8 cellular contexts compared by ENCODE assay signal in the genomic region with DNA sequence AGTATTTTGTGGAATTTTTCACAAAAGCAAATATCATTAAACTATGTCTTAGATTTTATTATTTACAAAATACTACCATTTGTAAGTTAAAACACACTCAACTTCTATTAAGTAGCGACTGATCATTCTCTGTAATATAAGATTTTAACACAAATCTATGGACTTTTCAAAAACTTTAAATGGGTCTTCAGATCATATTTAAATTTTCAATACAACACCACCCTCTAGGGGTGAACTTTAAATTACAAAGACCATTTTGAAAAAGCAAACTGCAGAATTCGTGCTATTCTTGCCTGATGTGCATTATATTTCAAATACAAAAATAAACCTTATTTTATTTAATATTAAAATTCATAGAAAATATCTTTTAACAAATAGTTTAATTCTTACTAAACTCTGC. TPM values are rescaled to one million over a fixed set of nuclear protein-coding genes. Genes with fewer than 3 reads are reported as not detected.
DNase-seq lines count a peak whose midpoint lies in the region; ATAC-seq, FAIRE-seq and TF ChIP-seq lines count a peak whose summit lies in the region.

No MANE protein-coding gene starts in this region.

- no peaks in the 10 kb centered on the region for H3K36me3 Mint-ChIP-seq in activated naive CD4-positive, alpha-beta T cell treated with anti-CD3 and anti-CD28 coated beads for 36 hours (ENCODE audit: low read depth)

- H4K20me1 ChIP-seq in GM12878 (ENCODE audit: control insufficient read depth, insufficient read depth): no peaks in the 10 kb centered on the region

- H3K4me3 Mint-ChIP-seq in activated naive CD4-positive, alpha-beta T cell treated with anti-CD3 and anti-CD28 coated beads for 36 hours: no peak overlapping the region

- no peak overlapping the region for H3K9ac ChIP-seq in GM12878 (ENCODE audit: control insufficient read depth, insufficient read depth, low read length)

- H3K27me3 Mint-ChIP-seq in activated naive CD4-positive, alpha-beta T cell treated with anti-CD3 and anti-CD28 coated beads for 36 hours (ENCODE audit: low read depth): no peaks in the 10 kb centered on the region

- no peak overlapping the region for H3K27ac ChIP-seq in GM12878 (ENCODE audit: control insufficient read depth, insufficient read depth)
- H3K27ac ChIP-seq in lung (ENCODE audit: low read depth in 1 of 2, low read length in 1 of 2): no peak overlapping the region

- no peak overlapping the region for H3K4me2 ChIP-seq in GM12878 (ENCODE audit: control insufficient read depth, insufficient read depth)

- TF ChIP-seq POLR2A in GM12878 (IDR thresholded peaks at IDR 0.05; ENCODE audit: low read depth, low read length): no peak

- WGBS in GM12878 (ENCODE audit: insufficient coverage, insufficient replicate concordance, low lambda C conversion rate, missing lambda C conversion rate): 4% methylated on average over 2 of the region's 2 CpGs
- WGBS in lung, 2 donors: 25 to 32% methylated on average over 2 of the region's 2 CpGs

- intact Hi-C loops in GM12878 (cut with micrococcal nuclease; ENCODE audit: unreplicated experiment): loop anchor here (1.0 to 5.0 kb wide), 4 partner anchors 273 to 707 kb away; no protein-coding TSS in a partner anchor
- intact Hi-C loops in activated naive CD4-positive, alpha-beta T cell treated with anti-CD3 and anti-CD28 coated beads for 36 hours (cut with micrococcal nuclease): loop anchor here (1.0 to 10.0 kb wide), 6 partner anchors 273 to 707 kb away; a partner anchor contains a TSS

- SMC1A ChIA-PET in GM12878 (lab: Charles Lee; ENCODE audit: uncharacterized antibody, unreplicated experiment): interaction anchor here (0.6 to 4.4 kb wide), 21 partner anchors 9 to 711 kb away, joined by 3 to 55 read pairs (median 3); a partner anchor contains a TSS

- no peak overlapping the region for H2AFZ ChIP-seq in GM12878 (ENCODE audit: control insufficient read depth, low read depth, low read length)

- H3K27me3 ChIP-seq in BJ (ENCODE audit: control insufficient read depth, insufficient read depth, low read length): no peaks in the 10 kb centered on the region
- no peaks in the 10 kb centered on the region for H3K27me3 ChIP-seq in GM12878 (replicated peaks in 1 of 2; ENCODE audit: control insufficient read depth in 2 of 2, insufficient read depth in 2 of 2, low read length in 1 of 2)
- H3K27me3 ChIP-seq in lung (ENCODE audit: control insufficient read depth, insufficient read depth): no peaks in the 10 kb centered on the region

- no peaks in the 10 kb centered on the region for H3K79me2 ChIP-seq in GM12878 (ENCODE audit: control insufficient read depth, insufficient read depth, low read length)

- TF ChIP-seq EP300 in GM12878 (IDR thresholded peaks at IDR 0.05; ENCODE audit: borderline replicate concordance in 1 of 2, control insufficient read depth in 1 of 2, low read depth in 2 of 2, low read length in 2 of 2): no peak

- no TSS peak for BruUV-seq in GM12878 (replicated peaks; lab: Mats Ljungman, UMichigan)

- POLR2A ChIA-PET in BJ (lab: Charles Lee) (no interaction called here), GM12878 (lab: Charles Lee) (no interaction called here)

- CTCF ChIA-PET in BJ (lab: Yijun Ruan, JAX): interaction anchor here (0.9 to 9.4 kb wide), 7 partner anchors 83 to 317 kb away, joined by 3 to 81 read pairs (median 3); no protein-coding TSS in a partner anchor
- CTCF ChIA-PET in GM12878 (lab: Yijun Ruan, JAX): interaction anchor here (0.7 to 3.3 kb wide), 30 partner anchors 11 to 592 kb away, joined by 3 to 75 read pairs (median 4); no protein-coding TSS in a partner anchor
- CTCF ChIA-PET in activated naive CD4-positive, alpha-beta T cell treated with anti-CD3 and anti-CD28 coated beads for 36 hours (lab: Charles Lee): interaction anchor here (0.7 to 3.0 kb wide), 14 partner anchors 9 to 592 kb away, joined by 3 to 21 read pairs (median 3); no protein-coding TSS in a partner anchor

- peak; percentile 66 for TF ChIP-seq RAD21 in GM12878 (IDR thresholded peaks at IDR 0.05; ENCODE audit: insufficient read depth, low read depth, low read length)

- no peak overlapping the region for H3K4me3 ChIP-seq in BJ (ENCODE audit: low read depth, low read length)
- H3K4me3 ChIP-seq in GM12878: no peak overlapping the region
- H3K4me3 ChIP-seq in lung: no peak overlapping the region

- DNase-seq in BJ (ENCODE audit: low read depth): no peak
- DNase-seq in LHCN-M2 (ENCODE audit: low read depth): peak; percentile 37
- no peak for DNase-seq in GM12878 (ENCODE audit: low read depth, low spot score)
- DNase-seq in lung (ENCODE audit: low spot score): no peak
- DNase-seq in activated naive CD4-positive, alpha-beta T cell treated with anti-CD3 and anti-CD28 coated beads for 36 hours: no peak
- no peak for DNase-seq in stimulated activated CD4-positive, alpha-beta T cell treated with anti-CD3 and anti-CD28 coated beads, Interleukin-2, amount 100 ng/mL, for 24 hours

- H3K9me3 ChIP-seq in GM12878 (replicated peaks; ENCODE audit: control insufficient read depth, insufficient read depth, low read length) (no peaks in the 10 kb centered on the region), lung (ENCODE audit: control insufficient read depth in 2 of 2, insufficient read depth in 1 of 2, low read length in 1 of 2) (no peaks in the 10 kb centered on the region)

- no peak overlapping the region for H3K27ac Mint-ChIP-seq in activated naive CD4-positive, alpha-beta T cell treated with anti-CD3 and anti-CD28 coated beads for 36 hours

- H3K4me1 ChIP-seq in GM12878 (ENCODE audit: control insufficient read depth, insufficient read depth, low read length) (no peaks in the 10 kb centered on the region), lung (ENCODE audit: control insufficient read depth in 2 of 2, insufficient read depth in 2 of 2, low read length in 2 of 2) (peaks cover 0 to 2% of the 10 kb centered on the region in 2 donors)

- in situ Hi-C loops in GM12878 (cut with MboI): loop anchor here (5.0 to 10.0 kb wide), 3 partner anchors 270 to 707 kb away; no protein-coding TSS in a partner anchor

- ATAC-seq in GM12878: no peak
- no peak for ATAC-seq in lung (ENCODE audit: insufficient read depth, low FRiP score)
- ATAC-seq in HG03565 (IDR thresholded peaks at IDR 0.05; ENCODE audit: unreplicated experiment): no peak
- ATAC-seq in HG03108 (IDR thresholded peaks at IDR 0.05; ENCODE audit: unreplicated experiment): no peak

- TF ChIP-seq CTCF in BJ (IDR thresholded peaks at IDR 0.05; ENCODE audit: insufficient read depth, low read depth, low read length): peak; percentile 34; the same call in 1 of the 2 replicates
- peak in 2 of 3 experiments; percentile 23 to 52; a peak in 3 of 6 replicates for TF ChIP-seq CTCF in GM12878 (IDR thresholded peaks at IDR 0.05 in 2 of 3, conservative IDR thresholded peaks at IDR 0.05 in 1 of 3; ENCODE audit: control insufficient read depth in 2 of 3, extremely low read depth in 1 of 3, insufficient read depth in 1 of 3, low read depth in 3 of 3, low read length in 3 of 3)
- peak; percentile 27 for TF ChIP-seq CTCF in lung (IDR thresholded peaks at IDR 0.05; ENCODE audit: control extremely low read depth, extremely low read depth)

- H3K9me3 Mint-ChIP-seq in activated naive CD4-positive, alpha-beta T cell treated with anti-CD3 and anti-CD28 coated beads for 36 hours: no peaks in the 10 kb centered on the region

- peaks cover 6% of the 10 kb centered on the region for H3K4me1 Mint-ChIP-seq in activated naive CD4-positive, alpha-beta T cell treated with anti-CD3 and anti-CD28 coated beads for 36 hours (ENCODE audit: low read depth)

- RAD21 ChIA-PET in GM12878 (lab: Charles Lee; ENCODE audit: unreplicated experiment): interaction anchor here (0.6 to 3.7 kb wide), 9 partner anchors 26 to 592 kb away, joined by 3 to 53 read pairs (median 4); no protein-coding TSS in a partner anchor

- no peaks in the 10 kb centered on the region for H3K36me3 ChIP-seq in BJ (ENCODE audit: control insufficient read depth, insufficient read depth, low read length)
- H3K36me3 ChIP-seq in GM12878 (ENCODE audit: control insufficient read depth in 2 of 2, insufficient read depth in 2 of 2, low read length in 1 of 2): no peaks in the 10 kb centered on the region
- no peaks in the 10 kb centered on the region for H3K36me3 ChIP-seq in lung (ENCODE audit: control insufficient read depth in 2 of 2, insufficient read depth in 2 of 2, low read length in 2 of 2)

- no peak for FAIRE-seq in GM12878 (lab: Jason Lieb, UNC)

TF ChIP-seq in GM12878, 131 proteins besides CTCF, POLR2A, EP300 and RAD21:
- peak; percentile 37; the same call in 1 of the 2 replicates for TF ChIP-seq SMC3 (IDR thresholded peaks at IDR 0.05; ENCODE audit: borderline replicate concordance, low read length)
- no peak for TF ChIP-seq EED (IDR thresholded peaks at IDR 0.05; ENCODE audit: low read depth)

RNA-seq across cellular contexts. Expression of a gene that starts 8.2 kb away (rescaled TPM):
- polyA plus RNA-seq in BJ (2011; rRNA removed) (29.2 and 31.3 TPM in 2 replicates), GM12878 (2011; rRNA removed) (32.9 and 38.1 TPM in 2 replicates), GM12878 (2014; fragmentation: Illumina TruSeq; extraction: Trizol) (10.6 and 16.0 TPM in 2 replicates), GM12878 (2014; fragmentation: Nextera tagmentation; extraction: Ambion mirVana) (1 to 10 TPM in 1 of 2 experiments, under 1 TPM in 1; 0.44 to 1.5 TPM), GM12878 (2014; rRNA removed) (25.5 and 28.7 TPM in 2 replicates), GM12878 (2016; fragmentation: Nextera tagmentation; extraction: Ambion mirVana) (10 to 100 TPM; 14.9 to 20.6 TPM), lung (10 to 100 TPM; 30.5 to 33.4 TPM)
- 29.1 and 30.4 TPM in 2 replicates for polyA minus RNA-seq in BJ (2011; rRNA and poly(A)+ RNA removed)
- total RNA-seq in LHCN-M2 (2014; rRNA removed) (65.8 and 66.5 TPM in 2 replicates), GM12878 (2014; rRNA removed) (16.3 and 18.1 TPM in 2 replicates), GM12878 (2014; rRNA removed; fragmentation: Illumina TruSeq; extraction: Trizol) (15.2 and 15.7 TPM in 2 replicates), GM12878 (2021) (20.7 and 23.2 TPM in 2 replicates), lung (10 to 100 TPM; 45.3 to 94.1 TPM)
- polyA plus RNA-seq in LHCN-M2 (2012): 20.0 TPM
- total RNA-seq in GM12878 (2013; cell fraction: nucleolus; rRNA removed): 116 and 126 TPM in 2 replicates
- 12.6 TPM for polyA plus RNA-seq in GM12878 (2011; ENCODE audit: low read depth)
- polyA plus RNA-seq in GM12878 (2011; cell fraction: cytosol; rRNA removed): 39.9 and 41.8 TPM in 2 replicates
- polyA plus RNA-seq in GM12878 (2011; cell fraction: nucleus; rRNA removed): 43.3 and 49.4 TPM in 2 replicates
- 17.9 and 37.0 TPM in 2 replicates for polyA plus RNA-seq in GM12878 (2012)
- 24.9 and 62.5 TPM in 2 replicates for polyA minus RNA-seq in GM12878 (2011; rRNA and poly(A)+ RNA removed)
- polyA minus RNA-seq in GM12878 (2011; cell fraction: cytosol; rRNA and poly(A)+ RNA removed): 16.3 and 16.6 TPM in 2 replicates
- polyA minus RNA-seq in GM12878 (2011; cell fraction: nucleus; rRNA and poly(A)+ RNA removed): 33.7 and 57.3 TPM in 2 replicates
- total RNA-seq in activated naive CD4-positive, alpha-beta T cell treated with anti-CD3 and anti-CD28 coated beads for 36 hours: 1 to 10 TPM; 6.3 to 7.7 TPM
